In genomic region chr4:157840630-157841029, GRCh38 we compare ENCODE assay signal across 23 cellular contexts.
DNase-seq lines count a peak whose midpoint lies in the region; ATAC-seq, FAIRE-seq and TF ChIP-seq lines count a peak whose summit lies in the region.
"Had no signal": no experiment of that assay in that cellular context is flagged by ENCODE, and none has a peak within 500 bp of the region (broad histone marks: within the 10 kb centered on the region; RNA-seq: fewer than 3 reads in every experiment).

No MANE protein-coding gene starts in this region.

- H3K9ac ChIP-seq in SK-N-MC (ENCODE audit: insufficient read length), result no peak overlapping the region
- H3K9ac ChIP-seq: BLaER1 treated with 17β-estradiol and CSF1 and Interleukin-3, amounts not matched to agents 10 nM and 100 nM had no signal

- H3K4me3 ChIP-seq in GM23338 (no peak overlapping the region), SK-N-MC (no peak overlapping the region), left lung (no peak overlapping the region), pancreas (no peak overlapping the region)
- H3K4me3 ChIP-seq: BLaER1 treated with 17β-estradiol and CSF1 and Interleukin-3, amounts not matched to agents 10 nM and 100 nM had no signal

- H3K9me3 Mint-ChIP-seq in GM23338, result no peaks in the 10 kb centered on the region
- H3K9me3 Mint-ChIP-seq in activated T-cell treated with anti-CD3 and anti-CD28 coated beads, Interleukin-2, amount 50 U/mL, for 4 hours, result peaks cover 4% of the 10 kb centered on the region
- H3K9me3 Mint-ChIP-seq: CD4-positive, alpha-beta T cell had no signal

- H3K4me3 Mint-ChIP-seq in GM23338, result no peak overlapping the region
- H3K4me3 Mint-ChIP-seq in activated T-cell treated with anti-CD3 and anti-CD28 coated beads, Interleukin-2, amount 50 U/mL, for 4 hours, result no peak overlapping the region
- H3K4me3 Mint-ChIP-seq: B cell; CD4-positive, alpha-beta T cell; CD8-positive, alpha-beta T cell had no signal

- H3K79me2 ChIP-seq in GM23338 (replicated peaks; ENCODE audit: insufficient read depth), result no peaks in the 10 kb centered on the region

- no peaks in the 10 kb centered on the region for H3K36me3 ChIP-seq in GM23338 (ENCODE audit: insufficient read depth)
- H3K36me3 ChIP-seq in SK-N-MC (ENCODE audit: insufficient read depth, low read length), result no peaks in the 10 kb centered on the region
- H3K36me3 ChIP-seq in left lung, result no peaks in the 10 kb centered on the region
- H3K36me3 ChIP-seq in pancreas, result no peaks in the 10 kb centered on the region
- H3K36me3 ChIP-seq: BLaER1 treated with 17β-estradiol and CSF1 and Interleukin-3, amounts not matched to agents 10 nM and 100 nM had no signal

- no peaks in the 10 kb centered on the region for H3K9me3 ChIP-seq in SK-N-MC (ENCODE audit: low read depth, low read length)
- no peaks in the 10 kb centered on the region for H3K9me3 ChIP-seq in left lung
- H3K9me3 ChIP-seq in pancreas, result no peaks in the 10 kb centered on the region
- H3K9me3 ChIP-seq: BLaER1 treated with 17β-estradiol and CSF1 and Interleukin-3, amounts not matched to agents 10 nM and 100 nM; Caco-2 had no signal

- intact Hi-C loops in left lung (cut with DNase I), result no loop called here
- intact Hi-C loops in pancreas (cut with DNase I), result no loop called here

- peaks cover 17% of the 10 kb centered on the region for H3K4me1 ChIP-seq in GM23338 (ENCODE audit: insufficient read depth)
- H3K4me1 ChIP-seq in left lung, result no peaks in the 10 kb centered on the region
- peaks cover 0 to 16% (median 0%) of the 10 kb centered on the region in 3 donors for H3K4me1 ChIP-seq in pancreas
- H3K4me1 ChIP-seq: BLaER1 treated with 17β-estradiol and CSF1 and Interleukin-3, amounts not matched to agents 10 nM and 100 nM; Caco-2 had no signal

- H3K27ac ChIP-seq in GM23338 (ENCODE audit: low read depth) (no peak overlapping the region), SK-N-MC (peak overlapping the region; percentile 88; the same call in 1 of the 2 replicates), left lung (no peak overlapping the region), pancreas (peak overlapping the region in 1 of 4 donors; percentile 47)
- H3K27ac ChIP-seq: BLaER1 treated with 17β-estradiol and CSF1 and Interleukin-3, amounts not matched to agents 10 nM and 100 nM; C4-2B had no signal

- no peaks in the 10 kb centered on the region for H3F3A ChIP-seq in GM23338 (replicated peaks; ENCODE audit: low read depth)

- no peaks in the 10 kb centered on the region for H4K20me1 ChIP-seq in GM23338 (replicated peaks; ENCODE audit: insufficient read depth)
- H4K20me1 ChIP-seq: BLaER1 treated with 17β-estradiol and CSF1 and Interleukin-3, amounts not matched to agents 10 nM and 100 nM had no signal

- CTCF ChIA-PET in HEK293T (lab: Yijun Ruan, JAX), result no interaction called here

- H2AFZ ChIP-seq in GM23338, result peak overlapping the region; percentile 15; the same call in 1 of the 2 replicates

- TF ChIP-seq CTCF in GM23338 (conservative IDR thresholded peaks at IDR 0.05; ENCODE audit: low read depth in 2 of 2) (no peak), left lung (IDR thresholded peaks at IDR 0.05) (no peak), pancreas (IDR thresholded peaks at IDR 0.05) (no peak)

- H3K4me1 Mint-ChIP-seq in GM23338, result peaks cover 18% of the 10 kb centered on the region
- H3K4me1 Mint-ChIP-seq in activated T-cell treated with anti-CD3 and anti-CD28 coated beads, Interleukin-2, amount 50 U/mL, for 4 hours (ENCODE audit: low read depth), result no peaks in the 10 kb centered on the region
- H3K4me1 Mint-ChIP-seq: B cell had no signal

- FAIRE-seq in pancreas (lab: Jason Lieb, UNC), result no peak
- FAIRE-seq: A204.1, G401.6, GM12891, GM19239 had no signal

- no peaks in the 10 kb centered on the region for H3K9me2 ChIP-seq in GM23338 (ENCODE audit: insufficient read depth)

- DNase-seq in GM23338 (ENCODE audit: low spot score), result no peak
- DNase-seq in SK-N-MC (ENCODE audit: low read depth, low spot score), result no peak
- no peak for DNase-seq in left lung
- no peak for DNase-seq in pancreas
- no peak for DNase-seq in activated T-cell treated with anti-CD3 and anti-CD28 coated beads, Interleukin-2, amount 50 U/mL, for 4 hours
- DNase-seq in AML-193 (lab: John Stamatoyannopoulos, UW), result no peak
- DNase-seq in HEK293T (ENCODE audit: extremely low spot score), result no peak
- no peak for DNase-seq in stimulated activated naive CD4-positive, alpha-beta T cell (lab: John Stamatoyannopoulos, UW)
- DNase-seq: 8988T; ACHN; Caco-2; Calu3; CD4-positive, alpha-beta T cell; CD8-positive, alpha-beta T cell; DMS79 treated with DMSO at 0.1 percent for 48 hours; GF-D8 had no signal

- H3K36me3 Mint-ChIP-seq in GM23338 (ENCODE audit: low read depth), result no peaks in the 10 kb centered on the region
- no peaks in the 10 kb centered on the region for H3K36me3 Mint-ChIP-seq in activated T-cell treated with anti-CD3 and anti-CD28 coated beads, Interleukin-2, amount 50 U/mL, for 4 hours (ENCODE audit: insufficient read depth)
- H3K36me3 Mint-ChIP-seq: CD8-positive, alpha-beta T cell had no signal

- POLR2A ChIA-PET in HEK293T (lab: Yijun Ruan, JAX), result no interaction called here

- ATAC-seq in GM23338 (no peak), left lung (peak; percentile 41), pancreas (peak in 3 of 4 donors; percentile 63 to 96 (median 92))
- no peak for ATAC-seq in activated T-cell treated with anti-CD3 and anti-CD28 coated beads, Interleukin-2, amount 50 U/mL, for 4 hours
- ATAC-seq: CD8-positive, alpha-beta T cell had no signal

- no peak overlapping the region for H3K4me2 ChIP-seq in GM23338
- H3K4me2 ChIP-seq: BLaER1 treated with 17β-estradiol and CSF1 and Interleukin-3, amounts not matched to agents 10 nM and 100 nM had no signal

- peaks cover 2% of the 10 kb centered on the region for H3K27me3 Mint-ChIP-seq in GM23338 (ENCODE audit: insufficient read depth, low read depth, poor library complexity)
- H3K27me3 Mint-ChIP-seq in activated T-cell treated with anti-CD3 and anti-CD28 coated beads, Interleukin-2, amount 50 U/mL, for 4 hours (ENCODE audit: low read depth), result no peaks in the 10 kb centered on the region
- H3K27me3 Mint-ChIP-seq: B cell; CD4-positive, alpha-beta T cell had no signal

- H3K27me3 ChIP-seq in GM23338 (ENCODE audit: insufficient read depth) (no peaks in the 10 kb centered on the region), left lung (no peaks in the 10 kb centered on the region), pancreas (no peaks in the 10 kb centered on the region)
- H3K27me3 ChIP-seq: BLaER1 treated with 17β-estradiol and CSF1 and Interleukin-3, amounts not matched to agents 10 nM and 100 nM had no signal

- no peak overlapping the region for H3K27ac Mint-ChIP-seq in GM23338
- H3K27ac Mint-ChIP-seq: B cell; CD4-positive, alpha-beta T cell; CD8-positive, alpha-beta T cell had no signal

TF ChIP-seq in GM23338, 12 proteins besides CTCF, POLR2A, EP300 and RAD21 (continues in another document):
- TF ChIP-seq REST (IDR thresholded peaks at IDR 0.05; ENCODE audit: unreplicated experiment) (no peak), JUNB (IDR thresholded peaks at IDR 0.05; ENCODE audit: unreplicated experiment) (no peak), ZNF114 (CRISPR knock-in tag; IDR thresholded peaks at IDR 0.05) (no peak)

TF ChIP-seq in HEK293T, 16 proteins besides CTCF, POLR2A, EP300 and RAD21:
- no peak for TF ChIP-seq ELF4 (IDR thresholded peaks at IDR 0.05)
- no peak for TF ChIP-seq FOXA1 (IDR thresholded peaks at IDR 0.05)
- no peak for TF ChIP-seq FOXM1 (IDR thresholded peaks at IDR 0.05; ENCODE audit: borderline replicate concordance)
- TF ChIP-seq L3MBTL2 (conservative IDR thresholded peaks at IDR 0.05), result no peak
- TF ChIP-seq NFRKB (IDR thresholded peaks at IDR 0.05), result no peak
- no peak for TF ChIP-seq LEF1 (IDR thresholded peaks at IDR 0.05; ENCODE audit: borderline replicate concordance)
- TF ChIP-seq FOXK2 (IDR thresholded peaks at IDR 0.05), result no peak
- no peak for TF ChIP-seq CTBP1 (IDR thresholded peaks at IDR 0.05; ENCODE audit: borderline replicate concordance)
- TF ChIP-seq PKNOX1 (IDR thresholded peaks at IDR 0.05), result no peak
- no peak for TF ChIP-seq BHLHE40 (IDR thresholded peaks at IDR 0.05; ENCODE audit: borderline replicate concordance)
- no peak for TF ChIP-seq HDGF (IDR thresholded peaks at IDR 0.05; ENCODE audit: borderline replicate concordance)
- TF ChIP-seq SP1 (IDR thresholded peaks at IDR 0.05), result no peak
- no peak for TF ChIP-seq SUZ12 (IDR thresholded peaks at IDR 0.05)
- TF ChIP-seq TARDBP (IDR thresholded peaks at IDR 0.05), result no peak
- TF ChIP-seq ARNT (IDR thresholded peaks at IDR 0.05), result no peak
- no peak for TF ChIP-seq ZNF384 (IDR thresholded peaks at IDR 0.05)
TF ChIP-seq in HEK293T: peak in this region for 0.

Comparison
In these comparisons a context has a peak if more than half of its experiments do, and no peak if none do; other contexts are left out.
1. ATAC-seq: peak in left lung (single experiment) and pancreas (3 of 4); none in GM23338 (single experiment) and activated T-cell treated with anti-CD3 and anti-CD28 coated beads, Interleukin-2, amount 50 U/mL, for 4 hours (0 of 2).